In genomic region chrX:15465347-15465746, GRCh38 we compare ENCODE assay signal across 11 cellular contexts. TPM values are rescaled to one million over a fixed set of nuclear protein-coding genes. Genes with fewer than 3 reads are reported as not detected.
DNase-seq lines count a peak whose midpoint lies in the region; ATAC-seq and TF ChIP-seq lines count a peak whose summit lies in the region.
"Had no signal": no experiment of that assay in that cellular context is flagged by ENCODE, and none has a peak within 500 bp of the region (broad histone marks: within the 10 kb centered on the region; RNA-seq: fewer than 3 reads in every experiment).

No MANE protein-coding gene starts in this region.

- no peaks in the 10 kb centered on the region for H3K4me1 ChIP-seq in Caco-2
- no peaks in the 10 kb centered on the region for H3K4me1 ChIP-seq in suprapubic skin

- no peak overlapping the region for H3K4me3 Mint-ChIP-seq in Caco-2 (ENCODE audit: unreplicated experiment)

- H3K9me3 Mint-ChIP-seq in Caco-2 (ENCODE audit: unreplicated experiment), result no peaks in the 10 kb centered on the region

- no peaks in the 10 kb centered on the region for H3K27me3 Mint-ChIP-seq in Caco-2 (ENCODE audit: insufficient read depth, unreplicated experiment)

- CTCF ChIA-PET in Caco-2 (lab: Charles Lee), result no interaction called here

- BruUV-seq in Caco-2 (replicated peaks; lab: Mats Ljungman, UMichigan), result no TSS peak

- H3K4me1 Mint-ChIP-seq in Caco-2 (ENCODE audit: low read depth, unreplicated experiment), result no peaks in the 10 kb centered on the region

- H3K9me3 ChIP-seq in Caco-2 (no peaks in the 10 kb centered on the region), suprapubic skin (no peaks in the 10 kb centered on the region)

- ATAC-seq in GM21515 (IDR thresholded peaks at IDR 0.05; ENCODE audit: unreplicated experiment) (peak; percentile 71), HG03442 (IDR thresholded peaks at IDR 0.05; ENCODE audit: unreplicated experiment) (peak; percentile 71), HG03139 (IDR thresholded peaks at IDR 0.05; ENCODE audit: unreplicated experiment) (no peak)

- no peak for TF ChIP-seq CTCF in GM10266 (IDR thresholded peaks at IDR 0.05; ENCODE audit: control insufficient read depth, insufficient read depth, low read depth, missing control alignments)
- no peak for TF ChIP-seq CTCF in fibroblast of mammary gland (conservative IDR thresholded peaks at IDR 0.05; ENCODE audit: control insufficient read depth, insufficient read depth, low read depth, low read length)
- no peak for TF ChIP-seq CTCF in Caco-2 (IDR thresholded peaks at IDR 0.05; ENCODE audit: insufficient read depth in 1 of 2, low read depth in 1 of 2, low read length in 1 of 2, severe bottlenecking in 1 of 2, unreplicated experiment in 1 of 2)
- TF ChIP-seq CTCF in suprapubic skin (IDR thresholded peaks at IDR 0.05), result no peak

- no peaks in the 10 kb centered on the region for H3K36me3 Mint-ChIP-seq in Caco-2 (ENCODE audit: insufficient read depth, unreplicated experiment)

- WGBS in suprapubic skin, result 16% methylated on average over 4 of the region's 4 CpGs

- no peak overlapping the region for H3K27ac ChIP-seq in suprapubic skin

- POLR2A ChIA-PET in Caco-2 (lab: Charles Lee), result no interaction called here

- no peaks in the 10 kb centered on the region for H3K27me3 ChIP-seq in Caco-2 (replicated peaks; ENCODE audit: control insufficient read depth, insufficient read depth, low read length)
- no peaks in the 10 kb centered on the region for H3K27me3 ChIP-seq in suprapubic skin

- TF ChIP-seq EP300 in suprapubic skin (IDR thresholded peaks at IDR 0.05), result no peak

- H3K36me3 ChIP-seq in Caco-2 (ENCODE audit: control insufficient read depth, insufficient read depth, low read length) (no peaks in the 10 kb centered on the region), suprapubic skin (no peaks in the 10 kb centered on the region)

- H3K27ac Mint-ChIP-seq in Caco-2 (ENCODE audit: unreplicated experiment), result no peak overlapping the region

- intact Hi-C loops in Caco-2 (cut with micrococcal nuclease; ENCODE audit: unreplicated experiment), result loop anchor here (10.0 kb wide), 1 partner anchor 81 kb away; the partner anchor contains the start of gene VEGFD

- peak; percentile 23 for DNase-seq in GM10266 (ENCODE audit: extremely low spot score)
- DNase-seq in fibroblast of mammary gland (ENCODE audit: low read depth), result peak; percentile 85
- DNase-seq in Caco-2, result no peak
- no peak for DNase-seq in putamen (ENCODE audit: low spot score)
- no peak for DNase-seq in suprapubic skin (ENCODE audit: low spot score in 2 of 2)
- DNase-seq: caudate nucleus had no signal

- TF ChIP-seq POLR2A in suprapubic skin (IDR thresholded peaks at IDR 0.05), result no peak

- no peak overlapping the region for H3K4me3 ChIP-seq in fibroblast of mammary gland (ENCODE audit: control insufficient read depth, low read depth, low read length)
- no peak overlapping the region for H3K4me3 ChIP-seq in Caco-2 (ENCODE audit: low read depth, low read length)
- no peak overlapping the region for H3K4me3 ChIP-seq in suprapubic skin

RNA-seq across cellular contexts. Expression of gene PIR, which starts 27.8 kb away (rescaled TPM):
- total RNA-seq in Caco-2 (2022) (12.0 and 15.7 TPM in 2 replicates), suprapubic skin (10 to 100 TPM in 3 of 4 donors, 1 to 10 TPM in 1; 4.4 to 24.4 (median 14.7) TPM)

RNA-seq across cellular contexts. Expression of gene BMX, which starts 35.3 kb away (rescaled TPM):
- total RNA-seq in Caco-2 (2022) (not detected in 2 replicates), suprapubic skin (1 to 10 TPM in 3 of 4 donors, under 1 TPM in 1; 0.45 to 1.9 (median 1.5) TPM)
- total RNA-seq: activated CD8-positive, alpha-beta memory T cell treated with anti-CD3 and anti-CD28 coated beads for 36 hours; M059J had no signal

Comparison
In these comparisons a context has a peak if more than half of its experiments do, and no peak if none do; other contexts are left out.
1. DNase-seq: peak in GM10266 (single experiment) and fibroblast of mammary gland (single experiment); none in Caco-2 (0 of 2), putamen (single experiment) and suprapubic skin (0 of 2).